In the genomic region with DNA sequence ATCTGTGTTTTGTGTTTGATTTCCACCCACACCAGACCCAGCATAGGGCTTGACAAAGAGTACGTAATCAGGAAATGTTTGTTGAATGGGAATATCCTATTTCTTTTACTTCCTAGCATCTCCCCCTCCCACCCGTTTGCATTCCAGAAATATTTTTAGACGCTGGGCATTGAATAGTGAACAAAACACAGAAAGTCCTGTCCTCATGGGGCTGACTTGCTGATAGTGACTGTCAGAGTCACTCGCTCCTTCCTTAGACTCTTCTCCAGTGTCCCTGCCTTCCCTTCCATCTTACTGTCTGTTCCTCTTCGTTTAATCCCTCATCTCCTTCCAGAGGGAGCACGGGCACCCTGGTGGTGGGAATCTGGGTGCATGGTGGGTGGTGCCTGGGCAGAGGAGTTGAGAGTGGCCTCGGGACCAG, we compare ENCODE assay signal across 1 cellular context.
A peak's percentile ranks its signal among the peaks of the same experiment; 100 is the strongest.
TF ChIP-seq lines count a peak whose summit lies in the region.

No MANE protein-coding gene starts in this region.

TF ChIP-seq in H1, 55 proteins besides CTCF, POLR2A, EP300 and RAD21:
- no peak for TF ChIP-seq TCF12 (IDR thresholded peaks at IDR 0.05; ENCODE audit: low read depth, low read length)
- TF ChIP-seq SAP30 (IDR thresholded peaks at IDR 0.05; ENCODE audit: insufficient read depth, insufficient replicate concordance, low read length), result peak; percentile 82
- TF ChIP-seq SIN3A (conservative IDR thresholded peaks at IDR 0.05 in 1 of 2, IDR thresholded peaks at IDR 0.05 in 1 of 2; ENCODE audit: low read depth in 1 of 2, low read length in 2 of 2), result 0 out of 4 replicates have a peak, but pooled peaks of 1 of the 2 experiments have one; percentile 47
